8 cellular contexts compared by ENCODE assay signal in genomic region chr7:99386584-99387238, GRCh38. TPM values are rescaled to one million over a fixed set of nuclear protein-coding genes. Genes with fewer than 3 reads are reported as not detected.
A peak's percentile ranks its signal among the peaks of the same experiment; 100 is the strongest.
DNase-seq lines count a peak whose midpoint lies in the region; ATAC-seq and TF ChIP-seq lines count a peak whose summit lies in the region.

No MANE protein-coding gene starts in this region.

- H3K4me3 Mint-ChIP-seq in neural crest cell = peak overlapping the region; percentile 57

- H3K4me1 Mint-ChIP-seq in neural crest cell = no peaks in the 10 kb centered on the region

- peak; percentile 41 for TF ChIP-seq CTCF in neural crest cell (conservative IDR thresholded peaks at IDR 0.05)

- peak; percentile 48 to 50 for ATAC-seq in activated naive CD4-positive, alpha-beta T cell treated with anti-CD3 and anti-CD28 coated beads, Interleukin-2, amount 50 U/mL, for 72 hours
- ATAC-seq in HG02610 (IDR thresholded peaks at IDR 0.05; ENCODE audit: unreplicated experiment) (no peak), GM18520 (IDR thresholded peaks at IDR 0.05; ENCODE audit: unreplicated experiment) (no peak)

- H3K27me3 Mint-ChIP-seq in neural crest cell (ENCODE audit: low read depth) = no peaks in the 10 kb centered on the region

- no peaks in the 10 kb centered on the region for H3K9me3 Mint-ChIP-seq in activated naive CD4-positive, alpha-beta T cell treated with anti-CD3 and anti-CD28 coated beads, Interleukin-2, amount 50 U/mL, for 72 hours
- no peaks in the 10 kb centered on the region for H3K9me3 Mint-ChIP-seq in neural crest cell

- DNase-seq in NCI-H748 (lab: John Stamatoyannopoulos, UW; ENCODE audit: unreplicated experiment) = peak; percentile 25
- no peak for DNase-seq in NCI-H748 treated with DMSO at 0.1 percent for 48 hours (lab: John Stamatoyannopoulos, UW)
- peak; percentile 60 for DNase-seq in M059J (ENCODE audit: low read depth)
- no peak for DNase-seq in activated naive CD4-positive, alpha-beta T cell treated with anti-CD3 and anti-CD28 coated beads, Interleukin-2, amount 50 U/mL, for 72 hours (ENCODE audit: low spot score in 2 of 2)
- DNase-seq in neural crest cell (ENCODE audit: low read depth, low spot score) = no peak
- DNase-seq in HK-2 (ENCODE audit: unreplicated experiment) = no peak

- H3K36me3 Mint-ChIP-seq in activated naive CD4-positive, alpha-beta T cell treated with anti-CD3 and anti-CD28 coated beads, Interleukin-2, amount 50 U/mL, for 72 hours = peaks cover 15 to 22% of the 10 kb centered on the region in 2 donors
- peaks cover 2% of the 10 kb centered on the region for H3K36me3 Mint-ChIP-seq in neural crest cell (ENCODE audit: low read depth)

- peak overlapping the region; percentile 22 to 75 for H3K27ac Mint-ChIP-seq in activated naive CD4-positive, alpha-beta T cell treated with anti-CD3 and anti-CD28 coated beads, Interleukin-2, amount 50 U/mL, for 72 hours
- no peak overlapping the region for H3K27ac Mint-ChIP-seq in neural crest cell (ENCODE audit: unreplicated experiment)

RNA-seq across cellular contexts. Expression of gene ARPC1B, which starts 12.2 kb away (rescaled TPM):
- 566 and 713 TPM in 2 replicates for total RNA-seq in M059J (2014; rRNA removed; shearing (Covaris generic))
- 100 to 1,000 TPM; 254 to 333 TPM for total RNA-seq in activated naive CD4-positive, alpha-beta T cell treated with anti-CD3 and anti-CD28 coated beads, Interleukin-2, amount 50 U/mL, for 72 hours
- total RNA-seq in neural crest cell = 67.7 and 71.6 TPM in 2 replicates

RNA-seq across cellular contexts. Expression of gene PDAP1, which starts 21.7 kb away (rescaled TPM):
- 144 and 165 TPM in 2 replicates for total RNA-seq in M059J (2014; rRNA removed; shearing (Covaris generic))
- total RNA-seq in activated naive CD4-positive, alpha-beta T cell treated with anti-CD3 and anti-CD28 coated beads, Interleukin-2, amount 50 U/mL, for 72 hours = 100 to 1,000 TPM; 101 to 148 TPM
- total RNA-seq in neural crest cell = 146 and 155 TPM in 2 replicates

RNA-seq across cellular contexts. Expression of gene BUD31, which starts 22.1 kb away (rescaled TPM):
- total RNA-seq in M059J (2014; rRNA removed; shearing (Covaris generic)) = 144 and 169 TPM in 2 replicates
- total RNA-seq in activated naive CD4-positive, alpha-beta T cell treated with anti-CD3 and anti-CD28 coated beads, Interleukin-2, amount 50 U/mL, for 72 hours = 100 to 1,000 TPM; 131 to 135 TPM
- total RNA-seq in neural crest cell = 107 and 108 TPM in 2 replicates

RNA-seq across cellular contexts. Expression of gene PTCD1, which starts 51.9 kb away (rescaled TPM):
- total RNA-seq in M059J (2014; rRNA removed; shearing (Covaris generic)) = 5.0 and 5.1 TPM in 2 replicates
- total RNA-seq in activated naive CD4-positive, alpha-beta T cell treated with anti-CD3 and anti-CD28 coated beads, Interleukin-2, amount 50 U/mL, for 72 hours = 1 to 10 TPM; 4.4 to 4.5 TPM
- 9.7 and 11.1 TPM in 2 replicates for total RNA-seq in neural crest cell

RNA-seq across cellular contexts. Expression of gene CPSF4, which starts 52.0 kb away (rescaled TPM):
- total RNA-seq in M059J (2014; rRNA removed; shearing (Covaris generic)) = 23.2 and 34.9 TPM in 2 replicates
- total RNA-seq in activated naive CD4-positive, alpha-beta T cell treated with anti-CD3 and anti-CD28 coated beads, Interleukin-2, amount 50 U/mL, for 72 hours = 10 to 100 TPM; 47.5 to 62.1 TPM
- total RNA-seq in neural crest cell = 111 and 117 TPM in 2 replicates

Comparison
In these comparisons a context has a peak if more than half of its experiments do, and no peak if none do; other contexts are left out.
1. DNase-seq: peak in NCI-H748 (single experiment) and M059J (single experiment); none in NCI-H748 treated with DMSO at 0.1 percent for 48 hours (single experiment), activated naive CD4-positive, alpha-beta T cell treated with anti-CD3 and anti-CD28 coated beads, Interleukin-2, amount 50 U/mL, for 72 hours (0 of 2), neural crest cell (single experiment) and HK-2 (single experiment).
2. ATAC-seq: peak in activated naive CD4-positive, alpha-beta T cell treated with anti-CD3 and anti-CD28 coated beads, Interleukin-2, amount 50 U/mL, for 72 hours (2 of 2); none in HG02610 (single experiment) and GM18520 (single experiment).